ENCODE assay signal across 20 cellular contexts in genomic region chr13:39820606-39821005, GRCh38.
DNase-seq lines count a peak whose midpoint lies in the region; ATAC-seq and TF ChIP-seq lines count a peak whose summit lies in the region.
"Had no signal": no experiment of that assay in that cellular context is flagged by ENCODE, and none has a peak within 500 bp of the region (broad histone marks: within the 10 kb centered on the region; RNA-seq: fewer than 3 reads in every experiment).

No MANE protein-coding gene starts in this region.

- H3K27me3 Mint-ChIP-seq in neural progenitor cell (ENCODE audit: insufficient read depth, low read depth) = peaks cover 3% of the 10 kb centered on the region
- peaks cover 3% of the 10 kb centered on the region; the same call in 1 of the 2 replicates for H3K27me3 Mint-ChIP-seq in HFFc6 (ENCODE audit: insufficient read depth)

- H4K20me1 ChIP-seq in neural progenitor cell (ENCODE audit: low read depth) (no peaks in the 10 kb centered on the region), hepatocyte (ENCODE audit: insufficient read depth, poor library complexity, severe bottlenecking) (no peaks in the 10 kb centered on the region)

- H3K9me3 ChIP-seq in neural progenitor cell (ENCODE audit: low read depth) (no peaks in the 10 kb centered on the region), hepatocyte (ENCODE audit: low read depth) (no peaks in the 10 kb centered on the region)
- H3K9me3 ChIP-seq: BE2C had no signal

- H3K4me3 Mint-ChIP-seq in neural progenitor cell = no peak overlapping the region
- H3K4me3 Mint-ChIP-seq in HFFc6 = no peak overlapping the region
- H3K4me3 Mint-ChIP-seq: IgD-negative memory B cell had no signal

- H3K27ac Mint-ChIP-seq in neural progenitor cell (no peak overlapping the region), HFFc6 (no peak overlapping the region)
- H3K27ac Mint-ChIP-seq: CD4-positive, CD25-positive, alpha-beta regulatory T cell; CD8-positive, alpha-beta memory T cell; IgD-negative memory B cell had no signal

- H3K36me3 ChIP-seq in neural progenitor cell = no peaks in the 10 kb centered on the region
- H3K36me3 ChIP-seq in hepatocyte (replicated peaks; ENCODE audit: insufficient read depth, low read depth) = no peaks in the 10 kb centered on the region
- H3K36me3 ChIP-seq: BE2C had no signal

- 93% methylated on average over 2 of the region's 2 CpGs for WGBS in hepatocyte (ENCODE audit: low lambda C conversion rate, missing lambda C conversion rate)

- TF ChIP-seq CTCF in neural progenitor cell (IDR thresholded peaks at IDR 0.05) (peak; percentile 21), hepatocyte (IDR thresholded peaks at IDR 0.05; ENCODE audit: poor library complexity) (no peak), HFFc6 (IDR thresholded peaks at IDR 0.05) (no peak)

- H3K4me1 ChIP-seq in neural progenitor cell = peaks cover 32% of the 10 kb centered on the region
- H3K4me1 ChIP-seq in hepatocyte (ENCODE audit: insufficient read depth) = no peaks in the 10 kb centered on the region
- H3K4me1 ChIP-seq: BE2C had no signal

- no peak overlapping the region for H3K9ac ChIP-seq in neural progenitor cell

- H3K9me2 ChIP-seq in hepatocyte (replicated peaks; ENCODE audit: insufficient read depth) = no peaks in the 10 kb centered on the region

- H3K27me3 ChIP-seq in neural progenitor cell (no peaks in the 10 kb centered on the region), hepatocyte (no peaks in the 10 kb centered on the region)
- H3K27me3 ChIP-seq: BE2C had no signal

- peaks cover 30% of the 10 kb centered on the region for H3K4me1 Mint-ChIP-seq in neural progenitor cell
- H3K4me1 Mint-ChIP-seq in HFFc6 (ENCODE audit: low read depth) = peaks cover 30% of the 10 kb centered on the region

- no peak overlapping the region for H3K4me3 ChIP-seq in neural progenitor cell
- no peak overlapping the region for H3K4me3 ChIP-seq in hepatocyte
- H3K4me3 ChIP-seq: GM12878 had no signal

- H3K4me2 ChIP-seq in neural progenitor cell (peak overlapping the region; percentile 22), hepatocyte (no peak overlapping the region)

- peaks cover 8% of the 10 kb centered on the region for H3F3A ChIP-seq in neural progenitor cell (ENCODE audit: low read depth)

- H3K36me3 Mint-ChIP-seq in neural progenitor cell = no peaks in the 10 kb centered on the region
- no peaks in the 10 kb centered on the region for H3K36me3 Mint-ChIP-seq in HFFc6 (ENCODE audit: low read depth)
- H3K36me3 Mint-ChIP-seq: CD4-positive, CD25-positive, alpha-beta regulatory T cell; CD8-positive, alpha-beta memory T cell; IgD-negative memory B cell had no signal

- H3K27ac ChIP-seq in neural progenitor cell = no peak overlapping the region
- H3K27ac ChIP-seq in hepatocyte = no peak overlapping the region

- H3K79me2 ChIP-seq in neural progenitor cell (ENCODE audit: low read depth) = no peaks in the 10 kb centered on the region
- H3K79me2 ChIP-seq in hepatocyte = no peaks in the 10 kb centered on the region

- DNase-seq in NCI-H82 (lab: John Stamatoyannopoulos, UW) (peak; percentile 89), astrocyte of the hippocampus (ENCODE audit: low read depth, low spot score) (peak; percentile 20), iPS-NIHi7 (ENCODE audit: extremely low spot score) (peak; percentile 21), neural progenitor cell (ENCODE audit: low spot score) (peak; percentile 68), hepatocyte (ENCODE audit: low spot score) (no peak), HFFc6 (no peak)
- DNase-seq: BE2C; C1 segment of cervical spinal cord; CD4-positive, CD25-positive, alpha-beta regulatory T cell; CD8-positive, alpha-beta memory T cell; COR-L47; DMS 273 treated with DMSO at 0.1 percent for 48 hours; DMS53; DND-41; EL had no signal

- H3K9me3 Mint-ChIP-seq in neural progenitor cell (no peaks in the 10 kb centered on the region), HFFc6 (no peaks in the 10 kb centered on the region)
- H3K9me3 Mint-ChIP-seq: CD8-positive, alpha-beta memory T cell had no signal

- no peak for ATAC-seq in HG02623 (IDR thresholded peaks at IDR 0.05; ENCODE audit: unreplicated experiment)
- ATAC-seq: GM12878, HCT116, HepG2 had no signal

- peak overlapping the region; percentile 52 for H2AFZ ChIP-seq in neural progenitor cell (replicated peaks)
- no peak overlapping the region for H2AFZ ChIP-seq in hepatocyte

Comparison
In these comparisons a context has a peak if more than half of its experiments do, and no peak if none do; other contexts are left out.
1. DNase-seq: peak in NCI-H82 (single experiment), astrocyte of the hippocampus (single experiment), iPS-NIHi7 (single experiment) and neural progenitor cell (single experiment); none in hepatocyte (single experiment) and HFFc6 (single experiment).